Comparison of ENCODE assay signal across 13 cellular contexts in the genomic region with DNA sequence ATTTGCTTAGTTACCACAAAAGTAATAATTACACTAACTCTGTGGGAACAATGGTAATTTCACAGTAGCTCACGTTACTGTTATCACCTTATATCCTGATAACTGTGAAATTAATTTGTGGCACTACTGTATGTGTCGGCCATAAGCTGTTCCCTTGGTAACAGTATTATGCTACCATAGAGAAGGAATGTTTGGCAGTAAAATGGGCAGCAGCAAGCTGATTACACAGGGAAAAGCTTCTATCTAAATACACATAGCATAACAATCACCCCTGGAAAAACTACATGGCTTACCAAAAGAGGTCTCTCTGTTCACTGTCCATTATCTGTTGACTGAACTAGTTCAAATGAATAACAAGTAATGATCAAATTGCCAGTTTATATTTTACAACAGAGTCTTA.
A peak's percentile ranks its signal among the peaks of the same experiment; 100 is the strongest.
DNase-seq lines count a peak whose midpoint lies in the region; ATAC-seq and TF ChIP-seq lines count a peak whose summit lies in the region.
"Had no signal": no experiment of that assay in that cellular context is flagged by ENCODE, and none has a peak within 500 bp of the region (broad histone marks: within the 10 kb centered on the region; RNA-seq: fewer than 3 reads in every experiment).

No MANE protein-coding gene starts in this region.

- DNase-seq in HFFc6 (no peak), NCI-H2081 (lab: John Stamatoyannopoulos, UW) (peak; percentile 42 to 81), dermis blood vessel endothelial cell (peak; percentile 81), osteoblast (ENCODE audit: insufficient read length, low spot score, missing footprints) (peak; percentile 52), dorsolateral prefrontal cortex (no peak), sciatic nerve (ENCODE audit: low spot score) (no peak)
- DNase-seq: colonic mucosa, foreskin melanocyte, kidney, thyroid gland had no signal

- no peaks in the 10 kb centered on the region for H3K79me2 ChIP-seq in osteoblast (ENCODE audit: insufficient read depth, low read length)

- H3K9me3 ChIP-seq in osteoblast (ENCODE audit: low read depth, low read length) = no peaks in the 10 kb centered on the region
- H3K9me3 ChIP-seq: colonic mucosa, thyroid gland had no signal

- H3K4me1 Mint-ChIP-seq in HFFc6 (ENCODE audit: low read depth) = peaks cover 19% of the 10 kb centered on the region

- ATAC-seq in GM18520 (IDR thresholded peaks at IDR 0.05; ENCODE audit: unreplicated experiment) (no peak), sciatic nerve (no peak)

- H3K4me3 ChIP-seq in osteoblast (ENCODE audit: insufficient read depth, low read length) (no peak overlapping the region), dorsolateral prefrontal cortex (no peak overlapping the region)
- H3K4me3 ChIP-seq: colonic mucosa, thyroid gland had no signal

- H2AFZ ChIP-seq in osteoblast (ENCODE audit: low read length) = no peak overlapping the region

- peak overlapping the region; percentile 70 for H3K27ac Mint-ChIP-seq in HFFc6
- H3K27ac Mint-ChIP-seq: activated naive CD4-positive, alpha-beta T cell treated with anti-CD3 and anti-CD28 coated beads, Interleukin-2, amount 50 U/mL, for 24 hours had no signal

- no peaks in the 10 kb centered on the region for H4K20me1 ChIP-seq in osteoblast (ENCODE audit: insufficient read depth, low read length)

- H3K4me1 ChIP-seq in osteoblast (ENCODE audit: insufficient read depth, low read length) = peaks cover 16% of the 10 kb centered on the region
- H3K4me1 ChIP-seq: colonic mucosa, thyroid gland had no signal

- H3K36me3 ChIP-seq in osteoblast (ENCODE audit: insufficient read depth, low read length) = no peaks in the 10 kb centered on the region
- H3K36me3 ChIP-seq: colonic mucosa, thyroid gland had no signal

- 0 out of 2 replicates have a peak, but pooled peaks cover 3% of the 10 kb centered on the region for H3K36me3 Mint-ChIP-seq in HFFc6 (ENCODE audit: low read depth)

- no peaks in the 10 kb centered on the region for H3K27me3 Mint-ChIP-seq in HFFc6 (ENCODE audit: insufficient read depth)
- H3K27me3 Mint-ChIP-seq: activated naive CD4-positive, alpha-beta T cell treated with anti-CD3 and anti-CD28 coated beads, Interleukin-2, amount 50 U/mL, for 24 hours had no signal

- H3K27me3 ChIP-seq in osteoblast (ENCODE audit: insufficient read depth, low read length) (no peaks in the 10 kb centered on the region), dorsolateral prefrontal cortex (no peaks in the 10 kb centered on the region)
- H3K27me3 ChIP-seq: colonic mucosa, thyroid gland had no signal

- H3K4me3 Mint-ChIP-seq in HFFc6 = no peak overlapping the region
- H3K4me3 Mint-ChIP-seq: activated naive CD4-positive, alpha-beta T cell treated with anti-CD3 and anti-CD28 coated beads, Interleukin-2, amount 50 U/mL, for 24 hours; nephron had no signal

- peak overlapping the region; percentile 60 for H3K27ac ChIP-seq in osteoblast (ENCODE audit: low read depth, low read length)
- no peak overlapping the region for H3K27ac ChIP-seq in dorsolateral prefrontal cortex
- H3K27ac ChIP-seq: colonic mucosa, thyroid gland had no signal

- intact Hi-C loops in dorsolateral prefrontal cortex (cut with DNase I) (no loop called here), sciatic nerve (cut with DNase I) (no loop called here)

- no peak overlapping the region for H3K4me2 ChIP-seq in osteoblast (ENCODE audit: insufficient read depth, low read length)

- H3K9me3 Mint-ChIP-seq in HFFc6 = no peaks in the 10 kb centered on the region
- H3K9me3 Mint-ChIP-seq: activated naive CD4-positive, alpha-beta T cell treated with anti-CD3 and anti-CD28 coated beads, Interleukin-2, amount 50 U/mL, for 24 hours; nephron had no signal

- TF ChIP-seq CTCF in HFFc6 (IDR thresholded peaks at IDR 0.05) (no peak), osteoblast (IDR thresholded peaks at IDR 0.05; ENCODE audit: extremely low read depth, low read depth, low read length) (no peak), dorsolateral prefrontal cortex (IDR thresholded peaks at IDR 0.05 in 54 of 56, conservative IDR thresholded peaks at IDR 0.05 in 2 of 56; ENCODE audit: low read depth in 1 of 56, partially characterized antibody in 56 of 56) (no peak)

Comparison
In these comparisons a context has a peak if more than half of its experiments do, and no peak if none do; other contexts are left out.
1. DNase-seq: peak in NCI-H2081 (2 of 2), dermis blood vessel endothelial cell (single experiment) and osteoblast (single experiment); none in HFFc6 (single experiment), dorsolateral prefrontal cortex (0 of 10) and sciatic nerve (single experiment).